In the genomic region with DNA sequence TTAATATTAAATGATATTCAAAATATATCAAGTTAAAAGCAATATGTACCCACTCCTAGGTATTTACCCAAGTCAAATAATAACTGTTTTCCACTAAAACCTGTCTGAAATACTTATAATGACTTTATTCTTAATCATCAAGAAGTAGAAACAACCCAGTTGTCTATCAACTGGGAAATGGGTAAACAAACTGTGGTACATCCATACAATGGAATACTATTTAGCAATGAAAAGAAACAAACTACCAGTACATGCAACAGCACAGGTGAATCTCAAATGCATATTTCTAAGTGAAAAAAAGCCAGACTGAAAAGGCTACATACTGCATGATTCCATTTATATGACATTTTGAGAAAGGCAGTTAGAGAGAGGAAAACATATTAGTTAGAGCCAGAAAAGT, we compare ENCODE assay signal across 27 cellular contexts.
DNase-seq lines count a peak whose midpoint lies in the region; ATAC-seq and TF ChIP-seq lines count a peak whose summit lies in the region.
"Had no signal": no experiment of that assay in that cellular context is flagged by ENCODE, and none has a peak within 500 bp of the region (broad histone marks: within the 10 kb centered on the region; RNA-seq: fewer than 3 reads in every experiment).

No MANE protein-coding gene starts in this region.

- no peaks in the 10 kb centered on the region for H3K79me2 ChIP-seq in SK-N-SH (ENCODE audit: insufficient read depth)

- H3K27ac ChIP-seq in SK-N-SH (ENCODE audit: low read depth in 2 of 2, low read length in 1 of 2): no peak overlapping the region
- H3K27ac ChIP-seq: 22Rv1; A549; BLaER1; BLaER1 treated with 17β-estradiol and CSF1 and Interleukin-3, amounts not matched to agents 10 nM and 100 nM; C4-2B had no signal

- CTCF ChIA-PET in SK-N-SH (lab: Yijun Ruan, JAX): no interaction called here

- H3K9me2 ChIP-seq in SK-N-SH: no peaks in the 10 kb centered on the region

- H3K4me1 ChIP-seq in SK-N-SH (ENCODE audit: control insufficient read depth in 1 of 2, insufficient read depth in 2 of 2, low read depth in 1 of 2, low read length in 1 of 2): no peaks in the 10 kb centered on the region
- H3K4me1 ChIP-seq: A549; BE2C; BLaER1; BLaER1 treated with 17β-estradiol and CSF1 and Interleukin-3, amounts not matched to agents 10 nM and 100 nM; Caco-2 had no signal

- H3K27me3 ChIP-seq in SK-N-SH (ENCODE audit: insufficient read depth): no peaks in the 10 kb centered on the region
- H3K27me3 ChIP-seq: BE2C; BLaER1; BLaER1 treated with 17β-estradiol and CSF1 and Interleukin-3, amounts not matched to agents 10 nM and 100 nM had no signal

- H3F3A ChIP-seq in SK-N-SH (replicated peaks; ENCODE audit: insufficient read depth): no peaks in the 10 kb centered on the region

- no peak for ATAC-seq in SK-N-SH treated with all-trans-retinoic acid at 6 μM for 48 hours
- ATAC-seq: A549; CD8-positive, alpha-beta T cell had no signal

- H2AFZ ChIP-seq in SK-N-SH (ENCODE audit: low read depth): no peak overlapping the region

- no peak overlapping the region for H3K4me3 ChIP-seq in SK-N-SH (ENCODE audit: low read depth in 2 of 2, low read length in 1 of 2)
- H3K4me3 ChIP-seq: A549; BLaER1; BLaER1 treated with 17β-estradiol and CSF1 and Interleukin-3, amounts not matched to agents 10 nM and 100 nM had no signal

- H3K9ac ChIP-seq in SK-N-SH: no peak overlapping the region
- H3K9ac ChIP-seq: BLaER1; BLaER1 treated with 17β-estradiol and CSF1 and Interleukin-3, amounts not matched to agents 10 nM and 100 nM had no signal

- no peak for TF ChIP-seq CTCF in SK-N-SH (IDR thresholded peaks at IDR 0.05)

- H4K20me1 ChIP-seq in SK-N-SH (ENCODE audit: insufficient read depth): no peaks in the 10 kb centered on the region
- H4K20me1 ChIP-seq: BLaER1; BLaER1 treated with 17β-estradiol and CSF1 and Interleukin-3, amounts not matched to agents 10 nM and 100 nM had no signal

- peaks cover 14% of the 10 kb centered on the region; the same call in 1 of the 2 replicates for H3K9me3 ChIP-seq in SK-N-SH
- H3K9me3 ChIP-seq: A549, BE2C, Caco-2 had no signal

- H3K4me2 ChIP-seq in SK-N-SH: no peak overlapping the region
- H3K4me2 ChIP-seq: A549; BLaER1; BLaER1 treated with 17β-estradiol and CSF1 and Interleukin-3, amounts not matched to agents 10 nM and 100 nM had no signal

- TF ChIP-seq RAD21 in SK-N-SH (IDR thresholded peaks at IDR 0.05; ENCODE audit: low read length): no peak

- H3K36me3 ChIP-seq in SK-N-SH (replicated peaks in 1 of 2; ENCODE audit: control insufficient read depth in 1 of 2, insufficient read depth in 2 of 2, low read length in 1 of 2): no peaks in the 10 kb centered on the region
- H3K36me3 ChIP-seq: BE2C; BLaER1; BLaER1 treated with 17β-estradiol and CSF1 and Interleukin-3, amounts not matched to agents 10 nM and 100 nM had no signal

- TF ChIP-seq EP300 in SK-N-SH (IDR thresholded peaks at IDR 0.05; ENCODE audit: borderline replicate concordance in 1 of 2, low read depth in 1 of 2, low read length in 1 of 2): no peak

- no peak for DNase-seq in SK-N-SH
- DNase-seq: 8988T; ACHN; AML-193; BE2C; C1 segment of cervical spinal cord; Caco-2; Calu3; CD4-positive, alpha-beta memory T cell; CD4-positive, alpha-beta T cell; CD4-positive, CD25-positive, alpha-beta regulatory T cell; CD8-positive, alpha-beta memory T cell; CD8-positive, alpha-beta T cell; COR-L47; DMS 273 treated with DMSO at 0.1 percent for 48 hours; DMS153; DMS53; DMS79; DMS79 treated with DMSO at 0.1 percent for 48 hours; DND-41; EL had no signal

- POLR2A ChIA-PET in SK-N-SH (lab: Yijun Ruan, JAX): no interaction called here

TF ChIP-seq in SK-N-SH treated with all-trans-retinoic acid at 6 μM for 48 hours, 23 proteins besides CTCF, POLR2A, EP300 and RAD21:
- TF ChIP-seq ESRRG (CRISPR knock-in tag; IDR thresholded peaks at IDR 0.05) (no peak), ZNF8 (CRISPR knock-in tag; IDR thresholded peaks at IDR 0.05) (peak; percentile 91)

TF ChIP-seq in SK-N-SH, 30 proteins besides CTCF, POLR2A, EP300 and RAD21:
- TF ChIP-seq, protein P1, sequence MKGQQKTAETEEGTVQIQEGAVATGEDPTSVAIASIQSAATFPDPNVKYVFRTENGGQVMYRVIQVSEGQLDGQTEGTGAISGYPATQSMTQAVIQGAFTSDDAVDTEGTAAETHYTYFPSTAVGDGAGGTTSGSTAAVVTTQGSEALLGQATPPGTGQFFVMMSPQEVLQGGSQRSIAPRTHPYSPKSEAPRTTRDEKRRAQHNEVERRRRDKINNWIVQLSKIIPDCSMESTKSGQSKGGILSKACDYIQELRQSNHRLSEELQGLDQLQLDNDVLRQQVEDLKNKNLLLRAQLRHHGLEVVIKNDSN (IDR thresholded peaks at IDR 0.05; ENCODE audit: borderline replicate concordance, low read depth): no peak
